In the genomic region with DNA sequence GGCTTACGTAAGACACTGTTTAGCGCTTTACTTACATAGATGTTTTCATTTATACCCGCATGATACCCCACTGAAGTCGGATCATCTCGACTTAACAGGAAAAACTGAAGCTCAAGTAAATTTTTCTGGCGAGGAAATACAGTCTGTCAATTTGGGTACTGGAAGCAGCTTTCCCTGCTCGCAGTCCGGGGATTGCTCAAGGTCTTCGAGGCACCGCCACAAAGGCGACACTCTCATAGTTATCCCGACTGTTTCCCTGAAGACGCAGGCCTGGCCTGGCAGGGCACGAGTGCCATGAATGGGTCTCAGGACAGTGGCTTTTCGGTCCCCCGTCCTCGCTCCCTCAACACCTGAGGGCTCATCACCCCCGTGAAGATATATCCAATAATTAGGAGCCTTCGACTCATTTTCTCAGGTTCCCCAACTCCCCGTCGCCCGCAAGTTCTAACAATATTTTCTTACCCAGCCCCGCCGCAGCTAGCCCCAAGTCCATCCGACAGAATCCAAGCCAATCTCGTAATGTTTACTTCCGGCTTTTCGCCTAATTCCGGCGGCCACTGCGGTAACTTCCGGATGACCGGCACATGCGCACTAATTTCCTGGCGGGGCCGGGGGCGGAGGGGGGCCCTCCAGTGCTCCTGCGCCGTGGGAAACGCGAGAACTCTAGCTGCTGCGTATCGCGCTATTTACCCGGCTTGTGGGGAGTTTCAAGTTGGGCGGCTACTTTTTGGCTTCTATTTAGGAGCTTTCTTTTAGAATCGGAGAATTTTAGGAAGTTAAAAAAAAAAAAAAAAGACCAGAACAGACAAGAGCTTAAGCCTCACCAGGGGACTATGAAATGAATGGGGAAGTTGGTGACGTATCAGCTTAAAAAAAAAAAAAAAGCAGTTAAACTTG, we compare ENCODE assay signal across 8 cellular contexts. TPM values are rescaled to one million over a fixed set of nuclear protein-coding genes. Genes with fewer than 3 reads are reported as not detected.
DNase-seq lines count a peak whose midpoint lies in the region; ATAC-seq lines count a peak whose summit lies in the region.

A gene (minus strand): TSS at position 521 of the 897 bp plus-strand sequence. CDS start 3,787 bp downstream, outside the sequence.

- peak within 1 kb of the TSS; percentile 96 to 100 (median 98) for H3K4me3 Mint-ChIP-seq in IgD-negative memory B cell

- ATAC-seq in GM21529 (IDR thresholded peaks at IDR 0.05; ENCODE audit: unreplicated experiment), result peak; percentile 62

- peaks cover 32 to 55% (median 54%) of the 10 kb centered on the region in 3 donors for H3K4me1 Mint-ChIP-seq in IgD-negative memory B cell

- H3K27ac ChIP-seq in epithelial cell of prostate, result peak within 1 kb of the TSS; percentile 79

- DNase-seq in DMS 273 treated with DMSO at 0.1 percent for 48 hours (lab: John Stamatoyannopoulos, UW), result peak; percentile 91
- peak; percentile 40 for DNase-seq in OCI-M2 (lab: John Stamatoyannopoulos, UW; ENCODE audit: unreplicated experiment)
- peak; percentile 90 for DNase-seq in activated T-cell treated with anti-CD3 and anti-CD28 coated beads for 4 hours
- DNase-seq in epithelial cell of prostate (ENCODE audit: low read depth, low spot score), result peak; percentile 72
- DNase-seq in mucosa of gallbladder (ENCODE audit: low spot score), result peak; percentile 95
- DNase-seq in stimulated activated CD8-positive, alpha-beta memory T cell treated with anti-CD3 and anti-CD28 coated beads, Interleukin-4, amount 100 ng/mL, for 4 hours (ENCODE audit: low read depth in 2 of 2, low spot score in 1 of 2), result peak; percentile 87 to 89

- no peaks in the 10 kb centered on the region for H3K9me3 Mint-ChIP-seq in IgD-negative memory B cell

- H3K36me3 Mint-ChIP-seq in IgD-negative memory B cell, result no peaks in the 10 kb centered on the region

- peak within 1 kb of the TSS; percentile 97 to 100 (median 98) for H3K27ac Mint-ChIP-seq in IgD-negative memory B cell

- H3K27me3 Mint-ChIP-seq in IgD-negative memory B cell, result no peaks in the 10 kb centered on the region

RNA-seq across cellular contexts. Expression of the gene that starts here (rescaled TPM):
- 96.2 TPM for polyA plus RNA-seq in IgD-negative memory B cell
- total RNA-seq in mucosa of gallbladder, result 48.0 TPM

Comparison
In these comparisons a context has a peak if more than half of its experiments do, and no peak if none do; other contexts are left out.
1. Peak in every context shown above with its lines: DNase-seq, ATAC-seq and H3K27ac ChIP-seq.
2. DNase-seq: peak in every context shown above with its lines; median percentile 95 in mucosa of gallbladder; 91 in DMS 273 treated with DMSO at 0.1 percent for 48 hours; 90 in activated T-cell treated with anti-CD3 and anti-CD28 coated beads for 4 hours; 88 in stimulated activated CD8-positive, alpha-beta memory T cell treated with anti-CD3 and anti-CD28 coated beads, Interleukin-4, amount 100 ng/mL, for 4 hours; 72 in epithelial cell of prostate; 40 in OCI-M2.